ENCODE assay signal across 8 cellular contexts in genomic region chr5:115262405-115263247, GRCh38. TPM values are rescaled to one million over a fixed set of nuclear protein-coding genes. Genes with fewer than 3 reads are reported as not detected.
A peak's percentile ranks its signal among the peaks of the same experiment; 100 is the strongest.
DNase-seq lines count a peak whose midpoint lies in the region; ATAC-seq, FAIRE-seq and TF ChIP-seq lines count a peak whose summit lies in the region.

PGGT1B (minus strand) TSS chr5:115262877; CDS start chr5:115262851, 26 bp downstream.

- peak within 1 kb of the TSS; percentile 76 for H3K4me3 ChIP-seq in A549

- 7% methylated on average over 30 of the region's 53 CpGs for WGBS in A549 (ENCODE audit: missing lambda C conversion rate)

- peak within 1 kb of the TSS; percentile 97 for H3K4me2 ChIP-seq in A549

- H3K9me3 ChIP-seq in A549 = no peaks in the 10 kb centered on the region

- CTCF ChIA-PET in A549 (lab: Yijun Ruan, JAX) = interaction anchor here (1.0 to 1.4 kb wide), 2 partner anchors 12 to 47 kb away, joined by 4 to 6 read pairs; no protein-coding TSS in a partner anchor

- peaks cover 11% of the 10 kb centered on the region for H3K4me1 ChIP-seq in A549

- FAIRE-seq in A549 (lab: Jason Lieb, UNC) = no peak

- TF ChIP-seq POLR2A in A549 (IDR thresholded peaks at IDR 0.05; ENCODE audit: low read length) = peak; percentile 88

- DNase-seq in A549 (ENCODE audit: low read depth in 1 of 2, low spot score in 1 of 2) (peak; percentile 54 to 77), NCI-H345 treated with DMSO at 0.1 percent for 48 hours (lab: John Stamatoyannopoulos, UW; ENCODE audit: unreplicated experiment) (peak; percentile 45), iris pigment epithelial cell (ENCODE audit: low read depth) (peak; percentile 73)
- peak; percentile 46 for DNase-seq in activated CD4-positive, CD25-positive, alpha-beta regulatory T cell treated with anti-CD3 and anti-CD28 coated beads, Interleukin-2, amount 50 U/mL, for 16 hours (ENCODE audit: low read depth, low spot score)
- DNase-seq in central memory CD4-positive, alpha-beta T cell = peak; percentile 59
- peak; percentile 70 for DNase-seq in stimulated activated CD4-positive, alpha-beta T cell treated with anti-CD3 and anti-CD28 coated beads, Interleukin-12 subunit alpha, Interleukin-12 subunit beta, amount 100 ng/mL, for 4 hours

- no peak for TF ChIP-seq CTCF in A549 (IDR thresholded peaks at IDR 0.05)

- H3K27ac ChIP-seq in A549 = peak within 1 kb of the TSS; percentile 81 to 87

- no peak for TF ChIP-seq EP300 in A549 (IDR thresholded peaks at IDR 0.05)

- TF ChIP-seq RAD21 in A549 (conservative IDR thresholded peaks at IDR 0.05 in 1 of 2, IDR thresholded peaks at IDR 0.05 in 1 of 2) = no peak

- POLR2A ChIA-PET in A549 (lab: Yijun Ruan, JAX) = interaction anchor here (0.6 to 1.5 kb wide), 3 partner anchors 34 to 154 kb away, joined by 3 to 9 read pairs (median 7); partner anchors contain the start of genes CCDC112 and TRIM36

- ATAC-seq in A549 (peak; percentile 99 to 100), GM18861 (IDR thresholded peaks at IDR 0.05; ENCODE audit: unreplicated experiment) (peak; percentile 74), HG03066 (IDR thresholded peaks at IDR 0.05; ENCODE audit: low read depth, unreplicated experiment) (peak; percentile 91)

TF ChIP-seq in A549, 52 proteins besides CTCF, POLR2A, EP300 and RAD21 (continues in another document):
- no peak for TF ChIP-seq USF2 (IDR thresholded peaks at IDR 0.05)
- TF ChIP-seq NFE2L2 (conservative IDR thresholded peaks at IDR 0.05; ENCODE audit: low read length) = no peak
- no peak for TF ChIP-seq NR3C1 (IDR thresholded peaks at IDR 0.05)
- TF ChIP-seq HOXB5 (CRISPR knock-in tag; IDR thresholded peaks at IDR 0.05) = peak; percentile 86
- no peak for TF ChIP-seq ESRRA (IDR thresholded peaks at IDR 0.05; ENCODE audit: borderline replicate concordance, low read length)
- TF ChIP-seq MYC (IDR thresholded peaks at IDR 0.05; ENCODE audit: borderline replicate concordance, low read length) = 0 out of 2 replicates have a peak, but pooled peaks have one; percentile 33
- TF ChIP-seq ELK1 (IDR thresholded peaks at IDR 0.05; ENCODE audit: low read depth, low read length) = no peak
- no peak for TF ChIP-seq MAFK (IDR thresholded peaks at IDR 0.05; ENCODE audit: partially characterized antibody)
- 0 out of 2 replicates have a peak, but pooled peaks have one; percentile 55 for TF ChIP-seq RNF2 (IDR thresholded peaks at IDR 0.05; ENCODE audit: borderline replicate concordance, low read depth)
- no peak for TF ChIP-seq HEYL (CRISPR knock-in tag; IDR thresholded peaks at IDR 0.05)
- TF ChIP-seq HOXA7 (CRISPR knock-in tag; IDR thresholded peaks at IDR 0.05) = peak; percentile 74; the same call in 1 of the 2 replicates
- 0 out of 2 replicates have a peak, but pooled peaks have one; percentile 26 for TF ChIP-seq HDAC2 (IDR thresholded peaks at IDR 0.05)
- 0 out of 2 replicates have a peak, but pooled peaks have one; percentile 29 for TF ChIP-seq ZNF302 (CRISPR knock-in tag; IDR thresholded peaks at IDR 0.05)
- no peak for TF ChIP-seq FOSB (CRISPR knock-in tag; IDR thresholded peaks at IDR 0.05)
- no peak for TF ChIP-seq JUNB (IDR thresholded peaks at IDR 0.05)
- TF ChIP-seq BHLHE40 (IDR thresholded peaks at IDR 0.05; ENCODE audit: low read depth, low read length) = no peak
- TF ChIP-seq EHMT2 (IDR thresholded peaks at IDR 0.05; ENCODE audit: low read depth) = peak; percentile 98
- TF ChIP-seq POLR2AphosphoS2 (conservative IDR thresholded peaks at IDR 0.05; ENCODE audit: low read length) = no peak
- TF ChIP-seq SREBF2 (IDR thresholded peaks at IDR 0.05) = no peak
- TF ChIP-seq HOXB13 (CRISPR knock-in tag; IDR thresholded peaks at IDR 0.05; ENCODE audit: low read depth) = peak; percentile 84
- TF ChIP-seq FOSL2 (IDR thresholded peaks at IDR 0.05) = no peak
- no peak for TF ChIP-seq FOSL2 (CRISPR knock-in tag; IDR thresholded peaks at IDR 0.05)
- no peak for TF ChIP-seq CEBPB (IDR thresholded peaks at IDR 0.05)
- TF ChIP-seq MAX (IDR thresholded peaks at IDR 0.05) = peak; percentile 79
- peak; percentile 64 to 86; a peak in 4 of 5 replicates for TF ChIP-seq JUN (IDR thresholded peaks at IDR 0.05)
- TF ChIP-seq CBX2 (IDR thresholded peaks at IDR 0.05; ENCODE audit: borderline replicate concordance, low read depth) = no peak
- TF ChIP-seq NPAS2 (CRISPR knock-in tag; IDR thresholded peaks at IDR 0.05; ENCODE audit: borderline replicate concordance) = no peak
- peak; percentile 84; the same call in 1 of the 2 replicates for TF ChIP-seq ATOH8 (CRISPR knock-in tag; IDR thresholded peaks at IDR 0.05; ENCODE audit: low read depth)
- peak; percentile 10; the same call in 1 of the 2 replicates for TF ChIP-seq HMGXB4 (CRISPR knock-in tag; IDR thresholded peaks at IDR 0.05; ENCODE audit: borderline replicate concordance)
- TF ChIP-seq MAZ (IDR thresholded peaks at IDR 0.05; ENCODE audit: borderline replicate concordance, low read depth, low read length) = no peak
- 0 out of 2 replicates have a peak, but pooled peaks have one; percentile 38 for TF ChIP-seq TP53 (CRISPR knock-in tag; IDR thresholded peaks at IDR 0.05)
- peak; percentile 54; the same call in 1 of the 2 replicates for TF ChIP-seq E2F6 (IDR thresholded peaks at IDR 0.05; ENCODE audit: borderline replicate concordance, low read depth)
- no peak for TF ChIP-seq RARB (CRISPR knock-in tag; IDR thresholded peaks at IDR 0.05)
- TF ChIP-seq HES2 (IDR thresholded peaks at IDR 0.05) = no peak
- no peak for TF ChIP-seq CBX8 (IDR thresholded peaks at IDR 0.05)

RNA-seq across cellular contexts. Expression of gene PGGT1B, which starts in this region (rescaled TPM):
- 6.7 and 9.5 TPM in 2 replicates for polyA plus RNA-seq in A549 (2011; rRNA removed)
- 0.82 and 0.96 TPM in 2 replicates for polyA plus RNA-seq in A549 (2012; cell fraction: cytosol; rRNA removed)
- 0.60 and 1.5 TPM in 2 replicates for polyA plus RNA-seq in A549 (2012; cell fraction: nucleus; rRNA removed)
- 15.5 to 17.0 TPM (median 15.9 TPM) in 3 replicates for polyA plus RNA-seq in A549 (2017; fragmentation: RNase III; extraction: RNeasy Plus Mini Kit Qiagen cat#74134 plus additional on column Dnase treatment)
- polyA minus RNA-seq in A549 (2011; rRNA and poly(A)+ RNA removed) = 17.0 and 17.5 TPM in 2 replicates

Comparison
In these comparisons a context has a peak if more than half of its experiments do, and no peak if none do; other contexts are left out.
1. Peak in every context shown above with its lines: DNase-seq, ATAC-seq, H3K4me3 ChIP-seq and H3K27ac ChIP-seq.